Comparison of ENCODE assay signal across 20 cellular contexts in genomic region chr12:62621239-62621638, GRCh38.
DNase-seq lines count a peak whose midpoint lies in the region; ATAC-seq lines count a peak whose summit lies in the region.
"Had no signal": no experiment of that assay in that cellular context is flagged by ENCODE, and none has a peak within 500 bp of the region (broad histone marks: within the 10 kb centered on the region; RNA-seq: fewer than 3 reads in every experiment).

No MANE protein-coding gene starts in this region.

- DNase-seq in COR-L47 (lab: John Stamatoyannopoulos, UW) (peak; percentile 92), NCI-H1417 treated with DMSO at 0.1 percent for 48 hours (lab: John Stamatoyannopoulos, UW) (peak; percentile 97), NCI-H2107 treated with DMSO at 0.1 percent for 48 hours (lab: John Stamatoyannopoulos, UW; ENCODE audit: unreplicated experiment) (peak; percentile 91), NCI-H774 (lab: John Stamatoyannopoulos, UW) (peak; percentile 95), ACHN (no peak)
- DNase-seq in activated naive CD4-positive, alpha-beta T cell treated with Interleukin-2 at 50 U/mL for 16 hours, result no peak
- DNase-seq in activated T-cell treated with anti-CD3 and anti-CD28 coated beads, Interleukin-2, amount 50 U/mL, for 4 hours, result no peak
- DNase-seq: activated CD4-positive, alpha-beta T cell treated with anti-CD3 and anti-CD28 coated beads, Interleukin-2, amount 50 U/mL, for 1 hour; activated CD8-positive, alpha-beta memory T cell treated with anti-CD3 and anti-CD28 coated beads, Interleukin-2, amount 50 U/mL, for 4 hours; cerebellar nuclear complex; foreskin melanocyte; GOT3; hypothalamus; Karpas-422; posterior cingulate gyrus; stimulated activated CD8-positive, alpha-beta memory T cell treated with anti-CD3 and anti-CD28 coated beads, Interleukin-4, amount 100 ng/mL, for 48 hours; upper lobe of left lung had no signal

- H3K4me1 Mint-ChIP-seq in activated T-cell treated with anti-CD3 and anti-CD28 coated beads, Interleukin-2, amount 50 U/mL, for 4 hours (ENCODE audit: low read depth), result peaks cover 7% of the 10 kb centered on the region
- H3K4me1 Mint-ChIP-seq: B cell had no signal

- in situ Hi-C loops in ACHN (cut with HindIII; ENCODE audit: low pct_ligation_motif_present, low pct_unique_long_range_greater_than_20kb, low sequenced_read_pairs), result no loop called here

- H3K9me3 Mint-ChIP-seq in activated T-cell treated with anti-CD3 and anti-CD28 coated beads, Interleukin-2, amount 50 U/mL, for 4 hours, result no peaks in the 10 kb centered on the region

- ATAC-seq in HG02885 (IDR thresholded peaks at IDR 0.05; ENCODE audit: poor library complexity, unreplicated experiment), result no peak
- no peak for ATAC-seq in activated T-cell treated with anti-CD3 and anti-CD28 coated beads, Interleukin-2, amount 50 U/mL, for 4 hours
- ATAC-seq: sciatic nerve had no signal

- peaks cover 1% of the 10 kb centered on the region for H3K36me3 Mint-ChIP-seq in activated T-cell treated with anti-CD3 and anti-CD28 coated beads, Interleukin-2, amount 50 U/mL, for 4 hours (ENCODE audit: insufficient read depth)

- no peak overlapping the region for H3K4me3 Mint-ChIP-seq in activated T-cell treated with anti-CD3 and anti-CD28 coated beads, Interleukin-2, amount 50 U/mL, for 4 hours
- H3K4me3 Mint-ChIP-seq: B cell had no signal

- no peaks in the 10 kb centered on the region for H3K27me3 Mint-ChIP-seq in activated T-cell treated with anti-CD3 and anti-CD28 coated beads, Interleukin-2, amount 50 U/mL, for 4 hours (ENCODE audit: low read depth)

Comparison
In these comparisons a context has a peak if more than half of its experiments do, and no peak if none do; other contexts are left out.
1. DNase-seq: peak in COR-L47 (single experiment), NCI-H1417 treated with DMSO at 0.1 percent for 48 hours (single experiment), NCI-H2107 treated with DMSO at 0.1 percent for 48 hours (single experiment) and NCI-H774 (single experiment); none in ACHN (single experiment), activated naive CD4-positive, alpha-beta T cell treated with Interleukin-2 at 50 U/mL for 16 hours (single experiment) and activated T-cell treated with anti-CD3 and anti-CD28 coated beads, Interleukin-2, amount 50 U/mL, for 4 hours (single experiment).